In the genomic region with DNA sequence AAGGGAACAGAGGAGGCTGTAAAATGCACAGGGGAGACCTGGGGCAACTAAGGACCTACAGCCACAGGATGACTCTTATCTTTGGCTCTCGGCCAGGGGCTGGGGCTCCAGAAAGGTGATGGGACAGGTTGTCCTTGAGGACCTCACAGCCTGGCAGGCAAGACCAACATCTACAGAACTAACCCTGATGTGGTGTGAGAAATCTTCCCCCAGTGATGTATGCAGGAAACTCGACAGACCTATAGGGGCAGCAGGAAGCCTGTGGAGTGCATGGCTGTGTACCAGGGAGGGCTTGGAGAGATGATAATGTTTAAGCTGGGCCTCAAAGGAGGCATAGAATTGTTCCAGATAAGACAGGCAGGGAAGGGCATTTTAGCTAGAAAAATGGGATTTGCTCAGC, we compare ENCODE assay signal across 2 cellular contexts.
TF ChIP-seq lines count a peak whose summit lies in the region.

No MANE protein-coding gene starts in this region.

TF ChIP-seq in SK-N-SH, 30 proteins besides CTCF, POLR2A, EP300 and RAD21:
- TF ChIP-seq ELF1 (IDR thresholded peaks at IDR 0.05) (no peak), NFIC (IDR thresholded peaks at IDR 0.05; ENCODE audit: borderline replicate concordance) (no peak), NRF1 (IDR thresholded peaks at IDR 0.05; ENCODE audit: low read depth, low read length) (no peak), EZH2phosphoT487 (IDR thresholded peaks at IDR 0.05; ENCODE audit: borderline replicate concordance, low read depth) (no peak), USF1 (IDR thresholded peaks at IDR 0.05; ENCODE audit: borderline replicate concordance, low read depth) (no peak), TAF1 (IDR thresholded peaks at IDR 0.05; ENCODE audit: borderline replicate concordance, low read depth, low read length) (no peak), MXI1 (IDR thresholded peaks at IDR 0.05; ENCODE audit: low read depth, low read length) (no peak), ZBTB33 (IDR thresholded peaks at IDR 0.05; ENCODE audit: borderline replicate concordance, low read depth) (no peak), TEAD4 (IDR thresholded peaks at IDR 0.05; ENCODE audit: borderline replicate concordance, insufficient read depth) (no peak), MEF2A (IDR thresholded peaks at IDR 0.05; ENCODE audit: borderline replicate concordance, low read depth) (no peak), FOXM1 (IDR thresholded peaks at IDR 0.05; ENCODE audit: low read depth) (no peak), RCOR1 (IDR thresholded peaks at IDR 0.05; ENCODE audit: low read length) (no peak), TCF12 (IDR thresholded peaks at IDR 0.05) (no peak), YY1 (IDR thresholded peaks at IDR 0.05; ENCODE audit: low read depth) (no peak), GABPA (IDR thresholded peaks at IDR 0.05; ENCODE audit: low read depth) (no peak), MAX (IDR thresholded peaks at IDR 0.05; ENCODE audit: low read depth) (no peak)
- TF ChIP-seq, protein P1, sequence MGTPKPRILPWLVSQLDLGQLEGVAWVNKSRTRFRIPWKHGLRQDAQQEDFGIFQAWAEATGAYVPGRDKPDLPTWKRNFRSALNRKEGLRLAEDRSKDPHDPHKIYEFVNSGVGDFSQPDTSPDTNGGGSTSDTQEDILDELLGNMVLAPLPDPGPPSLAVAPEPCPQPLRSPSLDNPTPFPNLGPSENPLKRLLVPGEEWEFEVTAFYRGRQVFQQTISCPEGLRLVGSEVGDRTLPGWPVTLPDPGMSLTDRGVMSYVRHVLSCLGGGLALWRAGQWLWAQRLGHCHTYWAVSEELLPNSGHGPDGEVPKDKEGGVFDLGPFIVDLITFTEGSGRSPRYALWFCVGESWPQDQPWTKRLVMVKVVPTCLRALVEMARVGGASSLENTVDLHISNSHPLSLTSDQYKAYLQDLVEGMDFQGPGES (IDR thresholded peaks at IDR 0.05; ENCODE audit: low read depth, low read length), result no peak
- TF ChIP-seq, protein P2, sequence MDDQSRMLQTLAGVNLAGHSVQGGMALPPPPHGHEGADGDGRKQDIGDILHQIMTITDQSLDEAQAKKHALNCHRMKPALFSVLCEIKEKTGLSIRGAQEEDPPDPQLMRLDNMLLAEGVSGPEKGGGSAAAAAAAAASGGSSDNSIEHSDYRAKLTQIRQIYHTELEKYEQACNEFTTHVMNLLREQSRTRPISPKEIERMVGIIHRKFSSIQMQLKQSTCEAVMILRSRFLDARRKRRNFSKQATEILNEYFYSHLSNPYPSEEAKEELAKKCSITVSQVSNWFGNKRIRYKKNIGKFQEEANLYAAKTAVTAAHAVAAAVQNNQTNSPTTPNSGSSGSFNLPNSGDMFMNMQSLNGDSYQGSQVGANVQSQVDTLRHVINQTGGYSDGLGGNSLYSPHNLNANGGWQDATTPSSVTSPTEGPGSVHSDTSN (IDR thresholded peaks at IDR 0.05), result no peak
- TF ChIP-seq, protein P3, sequence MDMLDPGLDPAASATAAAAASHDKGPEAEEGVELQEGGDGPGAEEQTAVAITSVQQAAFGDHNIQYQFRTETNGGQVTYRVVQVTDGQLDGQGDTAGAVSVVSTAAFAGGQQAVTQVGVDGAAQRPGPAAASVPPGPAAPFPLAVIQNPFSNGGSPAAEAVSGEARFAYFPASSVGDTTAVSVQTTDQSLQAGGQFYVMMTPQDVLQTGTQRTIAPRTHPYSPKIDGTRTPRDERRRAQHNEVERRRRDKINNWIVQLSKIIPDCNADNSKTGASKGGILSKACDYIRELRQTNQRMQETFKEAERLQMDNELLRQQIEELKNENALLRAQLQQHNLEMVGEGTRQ (IDR thresholded peaks at IDR 0.05; ENCODE audit: borderline replicate concordance, low read depth, low read length), result no peak

TF ChIP-seq in endothelial cell of umbilical vein, 7 proteins besides CTCF, POLR2A, EP300 and RAD21:
- no peak for TF ChIP-seq POLR2AphosphoS5 (IDR thresholded peaks at IDR 0.05; ENCODE audit: insufficient read depth, low read depth, low read length)
- TF ChIP-seq FOS (IDR thresholded peaks at IDR 0.05; ENCODE audit: borderline replicate concordance, insufficient read depth, low read length), result no peak
